In the genomic region with DNA sequence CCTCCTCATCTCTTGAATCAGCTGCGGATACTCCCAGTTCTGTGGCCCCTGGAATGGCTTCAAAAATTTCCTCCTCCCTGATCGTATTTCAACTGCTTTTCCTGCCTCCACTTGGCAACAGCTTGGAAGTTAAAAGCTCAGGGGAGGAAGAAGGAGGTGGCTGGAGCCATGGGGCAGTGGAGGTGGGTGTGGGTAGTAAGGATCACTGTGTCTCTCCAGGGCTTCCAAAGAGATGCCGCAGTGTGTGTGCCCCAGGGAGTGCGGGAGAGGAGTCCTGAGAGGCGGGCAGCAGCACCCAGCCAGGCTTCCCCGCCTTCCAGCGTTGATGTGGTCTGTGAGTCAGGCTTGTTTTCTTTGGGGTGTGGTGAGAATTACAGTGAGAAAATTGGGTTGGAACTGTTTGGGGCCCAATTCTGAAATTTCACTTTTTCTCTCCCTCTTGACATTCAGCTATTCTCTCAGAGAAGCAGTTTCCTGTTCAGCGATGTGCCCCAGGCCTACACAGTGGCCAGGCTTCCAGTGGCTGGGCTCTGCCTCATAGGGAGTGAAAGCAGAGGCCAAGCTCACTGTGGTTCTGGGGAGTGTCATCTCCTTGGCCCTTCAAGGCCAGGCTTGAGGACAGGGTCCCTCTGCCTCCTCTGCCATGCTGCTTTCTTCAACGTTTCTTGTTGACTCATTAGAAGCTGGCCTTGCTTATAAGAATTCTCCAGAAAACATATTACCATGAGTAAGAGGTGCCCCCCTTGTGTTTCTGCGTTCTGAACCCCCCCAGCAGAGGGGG, we compare ENCODE assay signal across 8 cellular contexts.
DNase-seq lines count a peak whose midpoint lies in the region; ATAC-seq and TF ChIP-seq lines count a peak whose summit lies in the region.

No MANE protein-coding gene starts in this region.

- POLR2A ChIA-PET in Panc1 (lab: Charles Lee): no interaction called here

- H2AFZ ChIP-seq in osteoblast (ENCODE audit: low read length): peak overlapping the region; percentile 11

- H3K27me3 ChIP-seq in Panc1 (ENCODE audit: control insufficient read depth, insufficient read depth, low read length) (no peaks in the 10 kb centered on the region), osteoblast (ENCODE audit: insufficient read depth, low read length) (no peaks in the 10 kb centered on the region)

- no peak overlapping the region for H3K4me3 ChIP-seq in Panc1 (ENCODE audit: low read depth in 2 of 2, low read length in 2 of 2)
- H3K4me3 ChIP-seq in fibroblast of mammary gland (ENCODE audit: control insufficient read depth, low read depth, low read length): no peak overlapping the region
- H3K4me3 ChIP-seq in osteoblast (ENCODE audit: insufficient read depth, low read length): peak overlapping the region; percentile 5

- no TSS peak for BruUV-seq in Panc1 (replicated peaks; lab: Mats Ljungman, UMichigan)

- CTCF ChIA-PET in Panc1 (lab: Charles Lee): interaction anchor here (1.0 kb wide), 1 partner anchor 12 kb away, joined by 3 read pairs; no protein-coding TSS in a partner anchor

- no peaks in the 10 kb centered on the region for H4K20me1 ChIP-seq in osteoblast (ENCODE audit: insufficient read depth, low read length)

- peak; percentile 74 for DNase-seq in EH (ENCODE audit: low read depth)
- no peak for DNase-seq in Panc1 (ENCODE audit: low read depth, low spot score)
- DNase-seq in fibroblast of mammary gland (ENCODE audit: low read depth): peak; percentile 92
- DNase-seq in osteoblast (ENCODE audit: insufficient read length, low spot score, missing footprints): peak; percentile 86
- no peak for DNase-seq in GM13976 (ENCODE audit: low spot score)
- DNase-seq in inferior parietal cortex (ENCODE audit: extremely low spot score): no peak
- DNase-seq in G401 (ENCODE audit: low spot score): no peak
- DNase-seq in germinal center (ENCODE audit: low spot score): no peak

- peak overlapping the region; percentile 21 for H3K4me2 ChIP-seq in osteoblast (ENCODE audit: insufficient read depth, low read length)

- H3K9me3 ChIP-seq in Panc1 (ENCODE audit: control insufficient read depth, insufficient read depth, low read depth, low read length): peaks cover 5% of the 10 kb centered on the region; the same call in 1 of the 2 replicates
- H3K9me3 ChIP-seq in osteoblast (ENCODE audit: low read depth, low read length): no peaks in the 10 kb centered on the region

- H3K4me1 ChIP-seq in Panc1 (ENCODE audit: control insufficient read depth, insufficient read depth, low read length): no peaks in the 10 kb centered on the region
- H3K4me1 ChIP-seq in osteoblast (ENCODE audit: insufficient read depth, low read length): peaks cover 33% of the 10 kb centered on the region

- no peaks in the 10 kb centered on the region for H3K36me3 ChIP-seq in Panc1 (ENCODE audit: control insufficient read depth, insufficient read depth, low read length)
- H3K36me3 ChIP-seq in osteoblast (ENCODE audit: insufficient read depth, low read length): peaks cover 10% of the 10 kb centered on the region

- intact Hi-C loops in Panc1 (cut with micrococcal nuclease; ENCODE audit: unreplicated experiment): no loop called here

- H3K27ac ChIP-seq in Panc1 (ENCODE audit: low read length) (no peak overlapping the region), osteoblast (ENCODE audit: low read depth, low read length) (peak overlapping the region; percentile 97)

- peak; percentile 71 for ATAC-seq in Panc1

- no peak for TF ChIP-seq CTCF in Panc1 (IDR thresholded peaks at IDR 0.05)
- no peak for TF ChIP-seq CTCF in fibroblast of mammary gland (conservative IDR thresholded peaks at IDR 0.05; ENCODE audit: control insufficient read depth, insufficient read depth, low read depth, low read length)
- no peak for TF ChIP-seq CTCF in osteoblast (IDR thresholded peaks at IDR 0.05; ENCODE audit: extremely low read depth, low read depth, low read length)
- no peak for TF ChIP-seq CTCF in GM13976 (IDR thresholded peaks at IDR 0.05; ENCODE audit: borderline replicate concordance, control extremely low read depth, extremely low read depth, insufficient read depth, missing control alignments)

- in situ Hi-C loops in Panc1 (cut with HindIII; ENCODE audit: low pct_unique_long_range_greater_than_20kb, low sequenced_read_pairs): no loop called here
- in situ Hi-C loops in GM13976 (cut with MboI; ENCODE audit: low sequenced_read_pairs, unreplicated experiment): no loop called here
- in situ Hi-C loops in G401 (cut with HindIII; ENCODE audit: low sequenced_read_pairs): no loop called here

- H3K79me2 ChIP-seq in osteoblast (ENCODE audit: insufficient read depth, low read length): no peaks in the 10 kb centered on the region

Comparison
In these comparisons a context has a peak if more than half of its experiments do, and no peak if none do; other contexts are left out.
1. DNase-seq: peak in EH (single experiment), fibroblast of mammary gland (single experiment) and osteoblast (single experiment); none in Panc1 (single experiment), GM13976 (single experiment), inferior parietal cortex (single experiment), G401 (single experiment) and germinal center (single experiment).